Comparison of ENCODE assay signal across 9 cellular contexts in the genomic region with DNA sequence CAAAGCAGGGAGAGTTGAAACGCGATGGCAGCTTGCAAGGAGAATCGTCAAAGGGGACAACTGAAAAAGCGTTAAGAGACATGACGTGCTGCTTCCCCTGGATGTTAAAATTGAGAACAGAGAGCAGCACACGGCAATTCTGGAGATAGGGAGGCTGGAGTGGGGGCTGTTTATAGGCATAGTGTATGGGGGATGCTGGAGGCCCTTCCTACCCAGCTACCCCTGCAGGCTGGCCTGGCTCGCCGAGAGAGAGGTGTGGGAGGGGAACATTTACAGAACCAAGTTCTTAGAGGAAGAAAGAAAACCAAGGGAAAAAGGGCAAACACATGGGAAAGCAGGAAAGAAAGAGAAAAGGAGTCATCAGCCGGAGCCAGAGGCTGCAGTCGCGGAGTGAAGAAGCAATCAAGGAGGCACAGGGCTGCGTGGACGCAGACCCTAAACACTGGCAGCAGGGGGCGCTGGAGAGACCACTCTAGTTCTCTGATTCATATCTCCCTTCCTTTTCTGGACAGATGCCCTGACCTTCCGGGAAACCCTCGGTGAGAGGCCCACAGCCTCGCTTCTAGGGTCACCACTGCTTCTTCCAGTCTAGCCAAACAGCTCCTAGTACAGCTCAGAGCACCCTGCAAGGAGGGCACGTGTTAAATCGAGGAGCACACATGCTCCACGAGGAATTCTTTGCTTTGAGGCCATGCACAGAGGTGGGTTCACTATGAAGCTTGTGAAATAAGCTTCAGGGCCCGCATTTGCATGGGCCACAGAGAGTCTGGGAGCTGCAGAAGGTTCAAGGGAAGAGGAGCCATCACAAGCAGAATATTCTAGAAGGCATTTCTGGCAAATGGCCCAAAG.
A peak's percentile ranks its signal among the peaks of the same experiment; 100 is the strongest.
DNase-seq lines count a peak whose midpoint lies in the region; ATAC-seq and TF ChIP-seq lines count a peak whose summit lies in the region.
"Had no signal": no experiment of that assay in that cellular context is flagged by ENCODE, and none has a peak within 500 bp of the region (broad histone marks: within the 10 kb centered on the region; RNA-seq: fewer than 3 reads in every experiment).

No MANE protein-coding gene starts in this region.

- no peaks in the 10 kb centered on the region for H3K9me2 ChIP-seq in SU-DHL-6 (replicated peaks; ENCODE audit: insufficient read depth, low read length)

- H3F3A ChIP-seq in SU-DHL-6 (ENCODE audit: insufficient read depth): no peaks in the 10 kb centered on the region

- H3K9ac ChIP-seq in SU-DHL-6 (ENCODE audit: low read length): no peak overlapping the region
- H3K9ac ChIP-seq in parathyroid adenoma: no peak overlapping the region

- peak; percentile 75 for ATAC-seq in HG02885 (IDR thresholded peaks at IDR 0.05; ENCODE audit: poor library complexity, unreplicated experiment)
- ATAC-seq in HG03469 (IDR thresholded peaks at IDR 0.05; ENCODE audit: unreplicated experiment): no peak

- H2AFZ ChIP-seq in SU-DHL-6 (ENCODE audit: low read depth, low read length, severe bottlenecking) (no peak overlapping the region), parathyroid adenoma (no peak overlapping the region)

- H3K4me2 ChIP-seq in SU-DHL-6 (ENCODE audit: low read depth, low read length, poor library complexity, severe bottlenecking) (no peak overlapping the region), parathyroid adenoma (ENCODE audit: low read length) (no peak overlapping the region)

- H3K4me1 ChIP-seq in parathyroid adenoma: no peaks in the 10 kb centered on the region

- H4K20me1 ChIP-seq in SU-DHL-6 (ENCODE audit: low read depth, low read length): no peaks in the 10 kb centered on the region

- H3K36me3 ChIP-seq in SU-DHL-6 (ENCODE audit: low read length) (no peaks in the 10 kb centered on the region), parathyroid adenoma (ENCODE audit: control insufficient read depth, insufficient read depth, low read length) (no peaks in the 10 kb centered on the region)

- peak; percentile 22 for TF ChIP-seq CTCF in SU-DHL-6 (IDR thresholded peaks at IDR 0.05; ENCODE audit: insufficient read depth, low read length, poor library complexity, severe bottlenecking)
- peak; percentile 54 for TF ChIP-seq CTCF in fibroblast of pulmonary artery (IDR thresholded peaks at IDR 0.05; ENCODE audit: low read length, missing control alignments)
- TF ChIP-seq CTCF in parathyroid adenoma (IDR thresholded peaks at IDR 0.05): peak; percentile 35

- H3K79me2 ChIP-seq in SU-DHL-6 (ENCODE audit: insufficient read depth, low read length): no peaks in the 10 kb centered on the region
- no peaks in the 10 kb centered on the region for H3K79me2 ChIP-seq in parathyroid adenoma

- H3K27ac ChIP-seq in SU-DHL-6 (ENCODE audit: low read depth, low read length): no peak overlapping the region
- no peak overlapping the region for H3K27ac ChIP-seq in parathyroid adenoma

- no peaks in the 10 kb centered on the region for H3K27me3 ChIP-seq in SU-DHL-6 (ENCODE audit: low read length)
- H3K27me3 ChIP-seq in parathyroid adenoma (ENCODE audit: control insufficient read depth, insufficient read depth, low read length): no peaks in the 10 kb centered on the region

- H3K4me3 ChIP-seq in SU-DHL-6 (ENCODE audit: insufficient read depth, low read length, poor library complexity, severe bottlenecking) (no peak overlapping the region), fibroblast of pulmonary artery (replicated peaks; ENCODE audit: low read depth, low read length) (no peak overlapping the region), parathyroid adenoma (ENCODE audit: low read depth, low read length) (no peak overlapping the region)

- H3K9me3 ChIP-seq in SU-DHL-6 (ENCODE audit: insufficient read depth, low read length): no peaks in the 10 kb centered on the region
- H3K9me3 ChIP-seq in parathyroid adenoma (ENCODE audit: control insufficient read depth, low read length): no peaks in the 10 kb centered on the region

- DNase-seq in DMS 273 (lab: John Stamatoyannopoulos, UW; ENCODE audit: unreplicated experiment): peak; percentile 56
- DNase-seq in DMS 273 treated with DMSO at 0.1 percent for 48 hours (lab: John Stamatoyannopoulos, UW): no peak
- DNase-seq in fibroblast of pulmonary artery (ENCODE audit: low read depth): peak; percentile 53
- DNase-seq in DMS114 treated with DMSO at 0.1 percent for 48 hours (lab: John Stamatoyannopoulos, UW; ENCODE audit: unreplicated experiment): no peak
- DNase-seq: naive B cell had no signal

Comparison
In these comparisons a context has a peak if more than half of its experiments do, and no peak if none do; other contexts are left out.
1. DNase-seq: peak in DMS 273 (single experiment) and fibroblast of pulmonary artery (single experiment); none in DMS 273 treated with DMSO at 0.1 percent for 48 hours (single experiment) and DMS114 treated with DMSO at 0.1 percent for 48 hours (single experiment).
2. Peak in every context shown above with its lines, with median percentiles within 50 percentile points of each other: CTCF ChIP-seq.